In genomic region chr13:22357132-22357531, GRCh38 we compare ENCODE assay signal across 18 cellular contexts.
DNase-seq lines count a peak whose midpoint lies in the region; ATAC-seq and TF ChIP-seq lines count a peak whose summit lies in the region.
"Had no signal": no experiment of that assay in that cellular context is flagged by ENCODE, and none has a peak within 500 bp of the region (broad histone marks: within the 10 kb centered on the region; RNA-seq: fewer than 3 reads in every experiment).

No MANE protein-coding gene starts in this region.

- peak in 1 of 2 donors; percentile 34 for DNase-seq in cardiac muscle cell (ENCODE audit: low read depth in 1 of 2, low spot score in 1 of 2)
- DNase-seq in Right ventricle myocardium inferior (ENCODE audit: missing footprints): no peak
- DNase-seq in NCI-H226: peak; percentile 13
- peak; percentile 10 for DNase-seq in fibroblast of villous mesenchyme (ENCODE audit: low read depth)
- no peak for DNase-seq in stimulated activated naive CD8-positive, alpha-beta T cell treated with anti-CD3 and anti-CD28 coated beads, Interleukin-15, amount 100 ng/mL, for 72 hours
- DNase-seq in nephron progenitor cell: no peak
- DNase-seq in NCI-H2196 treated with DMSO at 0.1 percent for 48 hours (lab: John Stamatoyannopoulos, UW; ENCODE audit: unreplicated experiment): no peak
- DNase-seq: activated naive CD4-positive, alpha-beta T cell treated with anti-CD3 and anti-CD28 coated beads for 36 hours; DMS79; gastrocnemius medialis; NCI-H2029 treated with DMSO at 0.1 percent for 48 hours; NCI-H774; pancreas; spleen had no signal

- H3K4me1 ChIP-seq in cardiac muscle cell (ENCODE audit: low read depth): peaks cover 10% of the 10 kb centered on the region
- H3K4me1 ChIP-seq: BLaER1, gastrocnemius medialis, pancreas, spleen had no signal

- no peak overlapping the region for H3K4me3 Mint-ChIP-seq in stimulated activated naive CD8-positive, alpha-beta T cell treated with anti-CD3 and anti-CD28 coated beads, Interleukin-15, amount 100 ng/mL, for 72 hours
- no peak overlapping the region for H3K4me3 Mint-ChIP-seq in nephron progenitor cell
- H3K4me3 Mint-ChIP-seq: activated naive CD4-positive, alpha-beta T cell treated with anti-CD3 and anti-CD28 coated beads for 36 hours had no signal

- H3K4me3 ChIP-seq in cardiac muscle cell (no peak overlapping the region), fibroblast of villous mesenchyme (ENCODE audit: low read depth, low read length) (no peak overlapping the region)
- H3K4me3 ChIP-seq: BLaER1, gastrocnemius medialis, pancreas, spleen, thoracic aorta had no signal

- ATAC-seq in Right ventricle myocardium inferior (no peak), HG03039 (IDR thresholded peaks at IDR 0.05; ENCODE audit: unreplicated experiment) (no peak)
- peak; percentile 40 for ATAC-seq in stimulated activated naive CD8-positive, alpha-beta T cell treated with anti-CD3 and anti-CD28 coated beads, Interleukin-15, amount 100 ng/mL, for 72 hours

- H3K9me3 ChIP-seq in cardiac muscle cell (ENCODE audit: low read depth): no peaks in the 10 kb centered on the region
- H3K9me3 ChIP-seq: pancreas, thoracic aorta had no signal

- H3K36me3 Mint-ChIP-seq in nephron progenitor cell (ENCODE audit: low read depth): peaks cover 17% of the 10 kb centered on the region

- peaks cover 5 to 6% of the 10 kb centered on the region in 2 donors for H3K9me3 Mint-ChIP-seq in stimulated activated naive CD8-positive, alpha-beta T cell treated with anti-CD3 and anti-CD28 coated beads, Interleukin-15, amount 100 ng/mL, for 72 hours
- H3K9me3 Mint-ChIP-seq in nephron progenitor cell: peaks cover 28% of the 10 kb centered on the region

- peak overlapping the region; percentile 52 for H3K27ac ChIP-seq in cardiac muscle cell
- H3K27ac ChIP-seq: BLaER1, gastrocnemius medialis, KMS-11, pancreas, spleen, thoracic aorta had no signal

- TF ChIP-seq CTCF in cardiac muscle cell (IDR thresholded peaks at IDR 0.05; ENCODE audit: low read depth, low read length) (no peak), fibroblast of villous mesenchyme (IDR thresholded peaks at IDR 0.05; ENCODE audit: insufficient read depth, low read depth, low read length) (no peak), nephron progenitor cell (IDR thresholded peaks at IDR 0.05) (no peak)

- H3K36me3 ChIP-seq in cardiac muscle cell: no peaks in the 10 kb centered on the region
- H3K36me3 ChIP-seq: BLaER1, gastrocnemius medialis, pancreas, spleen, thoracic aorta had no signal

- H3K4me1 Mint-ChIP-seq in stimulated activated naive CD8-positive, alpha-beta T cell treated with anti-CD3 and anti-CD28 coated beads, Interleukin-15, amount 100 ng/mL, for 72 hours: peaks cover 7% of the 10 kb centered on the region
- H3K4me1 Mint-ChIP-seq in nephron progenitor cell: no peaks in the 10 kb centered on the region

- no peak overlapping the region for H3K27ac Mint-ChIP-seq in stimulated activated naive CD8-positive, alpha-beta T cell treated with anti-CD3 and anti-CD28 coated beads, Interleukin-15, amount 100 ng/mL, for 72 hours
- no peak overlapping the region for H3K27ac Mint-ChIP-seq in nephron progenitor cell
- H3K27ac Mint-ChIP-seq: activated naive CD4-positive, alpha-beta T cell treated with anti-CD3 and anti-CD28 coated beads for 36 hours had no signal

- H3K27me3 ChIP-seq in cardiac muscle cell: no peaks in the 10 kb centered on the region
- H3K27me3 ChIP-seq: BLaER1, gastrocnemius medialis, pancreas, spleen had no signal

- intact Hi-C loops in Right ventricle myocardium inferior (cut with DNase I): no loop called here

- H3K27me3 Mint-ChIP-seq in stimulated activated naive CD8-positive, alpha-beta T cell treated with anti-CD3 and anti-CD28 coated beads, Interleukin-15, amount 100 ng/mL, for 72 hours: no peaks in the 10 kb centered on the region
- H3K27me3 Mint-ChIP-seq in nephron progenitor cell (ENCODE audit: low read depth, poor library complexity): no peaks in the 10 kb centered on the region

Comparison
In these comparisons a context has a peak if more than half of its experiments do, and no peak if none do; other contexts are left out.
1. DNase-seq: peak in NCI-H226 (single experiment) and fibroblast of villous mesenchyme (single experiment); none in Right ventricle myocardium inferior (single experiment), stimulated activated naive CD8-positive, alpha-beta T cell treated with anti-CD3 and anti-CD28 coated beads, Interleukin-15, amount 100 ng/mL, for 72 hours (0 of 2), nephron progenitor cell (single experiment) and NCI-H2196 treated with DMSO at 0.1 percent for 48 hours (single experiment).